In genomic region chr10:133158756-133159610, GRCh38 we compare ENCODE assay signal across 9 cellular contexts. TPM values are rescaled to one million over a fixed set of nuclear protein-coding genes. Genes with fewer than 3 reads are reported as not detected.
DNase-seq lines count a peak whose midpoint lies in the region; ATAC-seq, FAIRE-seq and TF ChIP-seq lines count a peak whose summit lies in the region.
"Had no signal": no experiment of that assay in that cellular context is flagged by ENCODE, and none has a peak within 500 bp of the region (broad histone marks: within the 10 kb centered on the region; RNA-seq: fewer than 3 reads in every experiment).

No MANE protein-coding gene starts in this region.

- H3K4me1 ChIP-seq in SJCRH30 (peaks cover 4% of the 10 kb centered on the region), right lobe of liver (peaks cover 0 to 34% (median 11%) of the 10 kb centered on the region in 4 donors)

- peak overlapping the region; percentile 52 for H3K4me3 Mint-ChIP-seq in type B pancreatic cell
- no peak overlapping the region for H3K4me3 Mint-ChIP-seq in T-helper 2 cell treated with Interferon-gamma antibody and Interleukin-4, amounts not matched to agents 5 μg/mL and 100 μg/mL, for 36 hours

- peaks cover 36% of the 10 kb centered on the region for H3K27me3 Mint-ChIP-seq in type B pancreatic cell
- peaks cover 4% of the 10 kb centered on the region for H3K27me3 Mint-ChIP-seq in T-helper 2 cell treated with Interferon-gamma antibody and Interleukin-4, amounts not matched to agents 5 μg/mL and 100 μg/mL, for 36 hours (ENCODE audit: low read depth)

- FAIRE-seq in GM12892 (lab: Jason Lieb, UNC) = no peak

- H3K27ac ChIP-seq in SJCRH30 (no peak overlapping the region), right lobe of liver (no peak overlapping the region)

- DNase-seq in activated effector memory CD4-positive, alpha-beta T cell treated with anti-CD3 and anti-CD28 coated beads, Interleukin-2, amount 50 U/mL, for 16 hours = peak; percentile 60
- no peak for DNase-seq in activated effector memory CD4-positive, alpha-beta T cell treated with Interleukin-2 at 50 U/mL for 16 hours
- DNase-seq in SJCRH30 (peak; percentile 71 to 76), right lobe of liver (peak; percentile 45 to 57 (median 48)), type B pancreatic cell (ENCODE audit: extremely low spot score, unreplicated experiment) (peak; percentile 69), SHP77 treated with DMSO at 0.1 percent for 48 hours (lab: John Stamatoyannopoulos, UW) (no peak), GM12892 (ENCODE audit: insufficient read length) (no peak)
- no peak for DNase-seq in T-helper 2 cell treated with Interferon-gamma antibody and Interleukin-4, amounts not matched to agents 5 μg/mL and 100 μg/mL, for 36 hours (ENCODE audit: low spot score)
- DNase-seq: activated CD4-positive, alpha-beta T cell treated with anti-CD3 and anti-CD28 coated beads for 4 hours had no signal

- no peak overlapping the region for H3K27ac Mint-ChIP-seq in type B pancreatic cell
- H3K27ac Mint-ChIP-seq in T-helper 2 cell treated with Interferon-gamma antibody and Interleukin-4, amounts not matched to agents 5 μg/mL and 100 μg/mL, for 36 hours = no peak overlapping the region

- H3K36me3 ChIP-seq in SJCRH30 = no peaks in the 10 kb centered on the region
- H3K36me3 ChIP-seq in right lobe of liver = no peaks in the 10 kb centered on the region

- no peaks in the 10 kb centered on the region for H3K9me3 ChIP-seq in SJCRH30 (replicated peaks)
- no peaks in the 10 kb centered on the region for H3K9me3 ChIP-seq in right lobe of liver

- H3K4me3 ChIP-seq in SJCRH30 (peak overlapping the region; percentile 16; the same call in 1 of the 2 replicates), right lobe of liver (no peak overlapping the region)

- intact Hi-C loops in right lobe of liver (cut with DNase I) = no loop called here

- TF ChIP-seq CTCF in right lobe of liver (IDR thresholded peaks at IDR 0.05) (no peak), type B pancreatic cell (conservative IDR thresholded peaks at IDR 0.05) (no peak)

- no peaks in the 10 kb centered on the region for H3K4me1 Mint-ChIP-seq in type B pancreatic cell (ENCODE audit: unreplicated experiment)
- no peaks in the 10 kb centered on the region for H3K4me1 Mint-ChIP-seq in T-helper 2 cell treated with Interferon-gamma antibody and Interleukin-4, amounts not matched to agents 5 μg/mL and 100 μg/mL, for 36 hours (ENCODE audit: low read depth)

- H3K27me3 ChIP-seq in SJCRH30 (no peaks in the 10 kb centered on the region), right lobe of liver (no peaks in the 10 kb centered on the region)

- peak in 2 of 4 donors; percentile 13 to 37 for ATAC-seq in right lobe of liver

- no peaks in the 10 kb centered on the region for H3K9me3 Mint-ChIP-seq in type B pancreatic cell
- H3K9me3 Mint-ChIP-seq in T-helper 2 cell treated with Interferon-gamma antibody and Interleukin-4, amounts not matched to agents 5 μg/mL and 100 μg/mL, for 36 hours = no peaks in the 10 kb centered on the region

- no peaks in the 10 kb centered on the region for H3K36me3 Mint-ChIP-seq in type B pancreatic cell
- no peaks in the 10 kb centered on the region for H3K36me3 Mint-ChIP-seq in T-helper 2 cell treated with Interferon-gamma antibody and Interleukin-4, amounts not matched to agents 5 μg/mL and 100 μg/mL, for 36 hours (ENCODE audit: low read depth)

- 44% methylated on average over 9 of the region's 23 CpGs for WGBS in right lobe of liver (ENCODE audit: insufficient coverage, low coverage, low lambda C conversion rate, missing lambda C conversion rate)

- TF ChIP-seq POLR2A in right lobe of liver (IDR thresholded peaks at IDR 0.05) (no peak), GM12892 (IDR thresholded peaks at IDR 0.05; ENCODE audit: low read depth, low read length) (no peak)

RNA-seq across cellular contexts. Expression of gene KNDC1, which starts 1.0 kb away (rescaled TPM):
- total RNA-seq in SJCRH30 (2014; rRNA removed; shearing (Covaris generic)) = 1.1 TPM in 1 of 2 replicates, not detected in the other
- total RNA-seq in right lobe of liver = 10 to 100 TPM in 2 of 6 experiments, 1 to 10 TPM in 3, under 1 TPM in 1; 0.54 to 11.6 (median 8.2) TPM
- total RNA-seq in type B pancreatic cell (ENCODE audit: low replicate concordance) = 2.7 and 6.4 TPM in 2 replicates
- polyA plus RNA-seq in GM12892 (2012; ENCODE audit: missing spikeins) = 0.04 TPM

Comparison
In these comparisons a context has a peak if more than half of its experiments do, and no peak if none do; other contexts are left out.
1. DNase-seq: peak in activated effector memory CD4-positive, alpha-beta T cell treated with anti-CD3 and anti-CD28 coated beads, Interleukin-2, amount 50 U/mL, for 16 hours (single experiment), SJCRH30 (2 of 2), right lobe of liver (3 of 3) and type B pancreatic cell (single experiment); none in activated effector memory CD4-positive, alpha-beta T cell treated with Interleukin-2 at 50 U/mL for 16 hours (single experiment), SHP77 treated with DMSO at 0.1 percent for 48 hours (single experiment), T-helper 2 cell treated with Interferon-gamma antibody and Interleukin-4, amounts not matched to agents 5 μg/mL and 100 μg/mL, for 36 hours (single experiment) and GM12892 (single experiment).